Comparison of ENCODE assay signal across 28 cellular contexts in genomic region chr1:81115422-81115821, GRCh38.
"Had no signal": no experiment of that assay in that cellular context is flagged by ENCODE, and none has a peak within 500 bp of the region (broad histone marks: within the 10 kb centered on the region; RNA-seq: fewer than 3 reads in every experiment).

No MANE protein-coding gene starts in this region.

- H3K4me3 ChIP-seq: adrenal gland, body of pancreas, esophagus muscularis mucosa, heart right ventricle, left lung, lower lobe of right lung, ovary, sigmoid colon, tibial nerve had no signal

- H3K9me3 ChIP-seq: body of pancreas, esophagus muscularis mucosa, heart right ventricle, left lung, lower lobe of right lung, neutrophil, ovary, sigmoid colon, tibial nerve had no signal

- H3K27ac ChIP-seq: adrenal gland, body of pancreas, esophagus muscularis mucosa, foreskin keratinocyte, heart right ventricle, left lung, lower lobe of right lung, neutrophil, ovary, sigmoid colon, tibial nerve had no signal

- H3K4me1 ChIP-seq: body of pancreas, esophagus muscularis mucosa, heart right ventricle, left lung, lower lobe of right lung, sigmoid colon, tibial nerve had no signal

- FAIRE-seq: colon, small intestine had no signal

- DNase-seq: activated CD4-positive, alpha-beta T cell treated with anti-CD3 and anti-CD28 coated beads for 4 hours; activated CD4-positive, alpha-beta T cell treated with anti-CD3 and anti-CD28 coated beads, Interleukin-2, amount 50 U/mL, for 4 hours; activated effector memory CD4-positive, alpha-beta T cell treated with Interleukin-2 at 50 U/mL for 16 hours; activated naive CD4-positive, alpha-beta T cell treated with Interleukin-2 at 50 U/mL for 16 hours; activated naive CD8-positive, alpha-beta T cell treated with anti-CD3 and anti-CD28 coated beads for 36 hours; activated T-cell treated with anti-CD3 and anti-CD28 coated beads for 4 hours; activated T-cell treated with anti-CD3 and anti-CD28 coated beads, Interleukin-2, amount 50 U/mL, for 72 hours; adrenal gland; aorta; body of pancreas; dermis blood vessel endothelial cell; effector CD4-positive, alpha-beta T cell; foreskin keratinocyte; heart right ventricle; left lung; lower lobe of right lung; mesenchymal stem cell; ovary; sigmoid colon; small intestine; stimulated activated CD4-positive, alpha-beta T cell treated with anti-CD3 and anti-CD28 coated beads, Interleukin-4, amount 100 ng/mL, for 4 hours; stimulated activated CD8-positive, alpha-beta memory T cell treated with anti-CD3 and anti-CD28 coated beads, Interleukin-4, amount 100 ng/mL, for 48 hours; stimulated activated naive CD8-positive, alpha-beta T cell treated with anti-CD3 and anti-CD28 coated beads, Interleukin-15, amount 100 ng/mL, for 72 hours; substantia nigra had no signal

- H3K27me3 ChIP-seq: adrenal gland, body of pancreas, esophagus muscularis mucosa, foreskin keratinocyte, heart right ventricle, left lung, neutrophil, ovary, sigmoid colon, tibial nerve had no signal

- H3K36me3 ChIP-seq: adrenal gland, esophagus muscularis mucosa, heart right ventricle, left lung, lower lobe of right lung, neutrophil, ovary, sigmoid colon, tibial nerve had no signal
